Comparison of ENCODE assay signal across 19 cellular contexts in the genomic region with DNA sequence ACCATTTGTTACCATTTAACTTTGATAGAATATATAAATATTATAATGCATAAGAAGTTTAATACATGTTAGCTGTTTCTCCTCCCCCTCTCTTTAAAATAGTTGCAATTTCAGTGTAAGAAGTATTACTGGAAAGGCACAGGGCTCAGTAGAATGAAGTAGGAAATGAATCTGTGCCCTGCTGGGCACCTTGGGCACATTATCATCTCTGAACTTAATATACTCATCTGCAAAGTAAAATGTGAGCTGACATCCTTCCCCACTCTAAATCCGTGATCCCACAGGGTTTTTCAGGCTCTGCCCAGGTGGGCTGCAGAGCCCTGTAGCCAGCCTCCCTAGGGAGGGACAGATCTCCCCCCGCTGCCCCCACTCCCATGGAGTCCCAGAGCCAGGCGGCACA. TPM values are rescaled to one million over a fixed set of nuclear protein-coding genes. Genes with fewer than 3 reads are reported as not detected.
"Had no signal": no experiment of that assay in that cellular context is flagged by ENCODE, and none has a peak within 500 bp of the region (broad histone marks: within the 10 kb centered on the region; RNA-seq: fewer than 3 reads in every experiment).

No MANE protein-coding gene starts in this region.

- H3K27ac Mint-ChIP-seq: activated B cell treated with CpG ODN at 0.5 μM for 24 hours; activated CD4-positive, alpha-beta T cell treated with anti-CD3 and anti-CD28 coated beads, Interleukin-2, amount 10 ng/mL, durations not matched to agents 24 days and 14 days; immature natural killer cell had no signal

- H3K36me3 Mint-ChIP-seq: immature natural killer cell had no signal

- H3K4me3 Mint-ChIP-seq: activated B cell treated with CpG ODN at 0.5 μM for 24 hours; activated CD4-positive, alpha-beta T cell treated with anti-CD3 and anti-CD28 coated beads, Interleukin-2, amount 10 ng/mL, durations not matched to agents 24 days and 14 days; immature natural killer cell had no signal

- DNase-seq: activated B cell treated with CpG ODN at 0.5 μM for 24 hours; activated CD4-positive, alpha-beta T cell treated with anti-CD3 and anti-CD28 coated beads, Interleukin-2, amount 10 ng/mL, durations not matched to agents 24 days and 14 days; activated effector memory CD4-positive, alpha-beta T cell treated with anti-CD3 and anti-CD28 coated beads, Interleukin-2, amount 50 U/mL, for 16 hours; activated naive CD4-positive, alpha-beta T cell treated with anti-CD3 and anti-CD28 coated beads, Interleukin-2, amount 50 U/mL, for 16 hours; activated T-cell treated with anti-CD3 and anti-CD28 coated beads for 4 hours; amniotic stem cell; dermis blood vessel endothelial cell; effector memory CD4-positive, alpha-beta T cell; heart right ventricle; immature natural killer cell; kidney glomerular epithelial cell; left ventricle myocardium inferior; mammary epithelial cell; ovary; psoas muscle; right cardiac atrium; stimulated activated CD4-positive, alpha-beta T cell treated with anti-CD3 and anti-CD28 coated beads, Interleukin-2, amount 100 ng/mL, for 48 hours; stomach had no signal

- H3K9me3 Mint-ChIP-seq: activated B cell treated with CpG ODN at 0.5 μM for 24 hours; activated CD4-positive, alpha-beta T cell treated with anti-CD3 and anti-CD28 coated beads, Interleukin-2, amount 10 ng/mL, durations not matched to agents 24 days and 14 days; immature natural killer cell had no signal

- H3K27me3 Mint-ChIP-seq: activated CD4-positive, alpha-beta T cell treated with anti-CD3 and anti-CD28 coated beads, Interleukin-2, amount 10 ng/mL, durations not matched to agents 24 days and 14 days had no signal

- ATAC-seq: heart right ventricle, psoas muscle, right cardiac atrium had no signal

RNA-seq across cellular contexts. Expression of gene DPP4, which starts 56.8 kb away (rescaled TPM):
- total RNA-seq: cardiac muscle cell had no signal
